ENCODE assay signal across 8 cellular contexts in the genomic region with DNA sequence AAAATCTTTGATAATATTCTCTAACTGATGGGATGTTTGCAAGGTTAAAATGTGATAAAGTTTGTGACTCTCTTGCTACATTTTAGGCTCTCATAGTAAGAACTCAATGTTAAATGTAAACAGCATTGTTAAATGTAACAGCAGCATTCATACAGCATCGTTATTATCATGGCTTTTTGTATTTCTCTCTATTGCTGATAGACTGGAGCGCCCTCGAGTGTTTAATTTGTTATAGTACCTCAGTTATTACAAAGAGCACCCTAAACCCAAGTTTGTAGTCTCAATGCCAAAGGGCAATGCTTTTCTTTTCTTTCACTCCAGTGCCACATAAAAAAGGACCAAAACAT. TPM values are rescaled to one million over a fixed set of nuclear protein-coding genes. Genes with fewer than 3 reads are reported as not detected.
DNase-seq lines count a peak whose midpoint lies in the region; ATAC-seq and TF ChIP-seq lines count a peak whose summit lies in the region.

No MANE protein-coding gene starts in this region.

- TF ChIP-seq CTCF in body of pancreas (IDR thresholded peaks at IDR 0.05): peak in 6 of 7 experiments; percentile 18 to 61 (median 51)

- ATAC-seq in body of pancreas: peak; percentile 57
- no peak for ATAC-seq in GM18505 (IDR thresholded peaks at IDR 0.05; ENCODE audit: unreplicated experiment)

- H3K4me3 ChIP-seq in body of pancreas: no peak overlapping the region

- H3K9me3 Mint-ChIP-seq in activated naive CD8-positive, alpha-beta T cell treated with anti-CD3 and anti-CD28 coated beads for 36 hours: no peaks in the 10 kb centered on the region

- no peaks in the 10 kb centered on the region for H3K27me3 Mint-ChIP-seq in activated naive CD8-positive, alpha-beta T cell treated with anti-CD3 and anti-CD28 coated beads for 36 hours

- H3K27me3 ChIP-seq in body of pancreas: no peaks in the 10 kb centered on the region

- no peaks in the 10 kb centered on the region for H3K36me3 Mint-ChIP-seq in activated naive CD8-positive, alpha-beta T cell treated with anti-CD3 and anti-CD28 coated beads for 36 hours

- TF ChIP-seq POLR2A in body of pancreas (IDR thresholded peaks at IDR 0.05) (no peak), GM18505 (IDR thresholded peaks at IDR 0.05; ENCODE audit: borderline replicate concordance, extremely low read depth, insufficient read depth, insufficient read length) (no peak)

- H3K9me3 ChIP-seq in body of pancreas: no peaks in the 10 kb centered on the region

- intact Hi-C loops in body of pancreas (cut with DNase I): loop anchor here (10.0 kb wide), 1 partner anchor 246 kb away; a partner anchor contains a TSS

- peaks cover 19% of the 10 kb centered on the region for H3K4me1 ChIP-seq in body of pancreas

- no peaks in the 10 kb centered on the region for H3K36me3 ChIP-seq in body of pancreas (replicated peaks in 1 of 2; ENCODE audit: insufficient read depth in 1 of 2, low read depth in 2 of 2)

- H3K27ac ChIP-seq in body of pancreas: peak overlapping the region in 2 of 4 donors; percentile 23 to 31

- WGBS in body of pancreas, 2 donors: 10% methylated on average over 3 of the region's 3 CpGs

- no peak overlapping the region for H3K27ac Mint-ChIP-seq in activated naive CD8-positive, alpha-beta T cell treated with anti-CD3 and anti-CD28 coated beads for 36 hours

- no peak overlapping the region for H3K4me3 Mint-ChIP-seq in activated naive CD8-positive, alpha-beta T cell treated with anti-CD3 and anti-CD28 coated beads for 36 hours

- peak; percentile 15 for DNase-seq in NCI-H2171 treated with DMSO at 0.1 percent for 48 hours (lab: John Stamatoyannopoulos, UW)
- DNase-seq in NCI-H2171 (lab: John Stamatoyannopoulos, UW): no peak
- peak; percentile 10 to 28 for DNase-seq in NCI-H2081 (lab: John Stamatoyannopoulos, UW)
- peak in 1 of 4 donors; percentile 22 for DNase-seq in body of pancreas
- peak; percentile 55 for DNase-seq in myocyte (ENCODE audit: low read depth)
- no peak for DNase-seq in activated naive CD8-positive, alpha-beta T cell treated with anti-CD3 and anti-CD28 coated beads for 36 hours
- no peak for DNase-seq in mucosa of gallbladder (ENCODE audit: low spot score)

- no peaks in the 10 kb centered on the region for H3K4me1 Mint-ChIP-seq in activated naive CD8-positive, alpha-beta T cell treated with anti-CD3 and anti-CD28 coated beads for 36 hours

RNA-seq across cellular contexts. Expression of a gene that starts 14.9 kb away (rescaled TPM):
- total RNA-seq in body of pancreas: 1 to 10 TPM; 8.3 to 9.9 TPM
- 4.8 and 7.2 TPM in 2 replicates for total RNA-seq in myocyte
- 6.1 TPM for polyA plus RNA-seq in myocyte (2012)
- 10 to 100 TPM; 30.1 to 31.4 TPM for total RNA-seq in activated naive CD8-positive, alpha-beta T cell treated with anti-CD3 and anti-CD28 coated beads for 36 hours
- 14.8 TPM for total RNA-seq in mucosa of gallbladder

Comparison
In these comparisons a context has a peak if more than half of its experiments do, and no peak if none do; other contexts are left out.
1. DNase-seq: peak in NCI-H2171 treated with DMSO at 0.1 percent for 48 hours (single experiment), NCI-H2081 (2 of 2) and myocyte (single experiment); none in NCI-H2171 (single experiment), activated naive CD8-positive, alpha-beta T cell treated with anti-CD3 and anti-CD28 coated beads for 36 hours (single experiment) and mucosa of gallbladder (single experiment).